ENCODE assay signal across 17 cellular contexts in the genomic region with DNA sequence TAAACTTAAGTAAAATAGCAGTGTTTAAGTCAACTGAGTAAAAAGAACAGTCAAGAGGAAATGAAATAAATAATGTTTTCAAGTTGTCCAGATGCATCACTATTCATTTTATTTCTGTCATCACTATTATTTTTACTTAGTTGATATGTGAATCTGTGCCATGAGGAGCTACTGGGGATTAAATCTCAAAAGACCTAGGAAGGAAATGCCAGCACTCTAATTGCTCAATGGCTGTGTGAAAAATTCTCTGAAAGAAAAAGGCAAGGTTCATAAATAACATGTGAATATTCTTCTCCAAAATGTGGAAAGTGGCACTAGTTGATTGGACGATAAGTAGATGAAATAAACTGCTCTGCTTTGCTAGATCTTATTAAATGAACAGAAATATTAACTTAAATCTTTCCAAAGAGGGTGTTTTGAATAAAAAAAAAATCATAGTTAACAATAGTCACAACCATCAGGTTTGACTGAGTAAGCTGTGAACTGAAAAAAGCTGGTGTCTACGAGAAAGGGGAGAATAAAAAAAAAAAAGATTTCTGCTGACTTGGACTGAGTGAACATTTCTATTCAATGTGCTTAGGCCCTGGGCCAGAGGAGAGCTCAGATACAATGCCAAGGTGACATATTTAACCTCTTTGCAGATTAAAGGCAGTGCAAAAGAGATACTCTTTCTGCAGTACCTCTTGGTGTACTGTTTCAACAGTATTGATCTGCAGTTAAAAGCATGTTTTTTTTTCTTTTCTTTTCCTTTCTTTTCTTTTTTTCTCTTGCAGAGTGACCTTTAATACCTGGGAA. TPM values are rescaled to one million over a fixed set of nuclear protein-coding genes. Genes with fewer than 3 reads are reported as not detected.
DNase-seq lines count a peak whose midpoint lies in the region; ATAC-seq, FAIRE-seq and TF ChIP-seq lines count a peak whose summit lies in the region.
"Had no signal": no experiment of that assay in that cellular context is flagged by ENCODE, and none has a peak within 500 bp of the region (broad histone marks: within the 10 kb centered on the region; RNA-seq: fewer than 3 reads in every experiment).

No MANE protein-coding gene starts in this region.

- H3K4ac ChIP-seq in H9 (ENCODE audit: low read depth, low read length), result no peak overlapping the region

- H3K4me1 ChIP-seq in liver (ENCODE audit: control insufficient read depth in 4 of 4, insufficient read depth in 4 of 4, low read length in 3 of 4), result peaks cover 0 to 14% (median 7%) of the 10 kb centered on the region in 4 donors
- no peaks in the 10 kb centered on the region for H3K4me1 ChIP-seq in HepG2 (ENCODE audit: insufficient read depth, low read length)
- peaks cover 0 to 60% of the 10 kb centered on the region in 2 donors for H3K4me1 ChIP-seq in right atrium auricular region
- peaks cover 46% of the 10 kb centered on the region for H3K4me1 ChIP-seq in rectal smooth muscle tissue (ENCODE audit: control insufficient read depth, insufficient read depth, low read length)
- peaks cover 2% of the 10 kb centered on the region; the same call in 1 of the 2 replicates for H3K4me1 ChIP-seq in H9 (ENCODE audit: insufficient read depth, low read length)

- TF ChIP-seq POLR2A in HepG2 (IDR thresholded peaks at IDR 0.05; ENCODE audit: insufficient read depth in 1 of 2, low read depth in 2 of 2, low read length in 2 of 2), result no peak

- no peaks in the 10 kb centered on the region for H3K79me2 ChIP-seq in HepG2 (ENCODE audit: insufficient read depth, low read length)
- H3K79me2 ChIP-seq in H9 (ENCODE audit: insufficient read depth, low read length), result no peaks in the 10 kb centered on the region

- H2AFZ ChIP-seq in HepG2 (ENCODE audit: low read length) (no peak overlapping the region), H9 (ENCODE audit: low read length) (no peak overlapping the region)

- H3K4me3 ChIP-seq in liver (ENCODE audit: low read depth in 1 of 3, low read length in 3 of 3) (no peak overlapping the region), HepG2 (replicated peaks in 1 of 3; ENCODE audit: insufficient read depth in 1 of 3, low read depth in 2 of 3, low read length in 3 of 3) (no peak overlapping the region), right atrium auricular region (peak overlapping the region; percentile 35 to 52), rectal smooth muscle tissue (ENCODE audit: low read length) (peak overlapping the region; percentile 68)

- no peak overlapping the region for H4K5ac ChIP-seq in H9 (ENCODE audit: insufficient read length, low read depth, low read length)

- POLR2A ChIA-PET in HepG2 (lab: Yijun Ruan, JAX), result no interaction called here

- in situ Hi-C loops in HepG2 (cut with HindIII; ENCODE audit: extremely low pct_ligation_motif_present, low pct_unique_long_range_greater_than_20kb), result loop anchor here (25.0 kb wide), 1 partner anchor 460 kb away; a partner anchor contains a TSS

- no peak for FAIRE-seq in HepG2 (lab: Jason Lieb, UNC)

- intact Hi-C loops in HepG2 (cut with micrococcal nuclease; ENCODE audit: unreplicated experiment), result no loop called here

- WGBS in liver, result 23% methylated on average over 2 of the region's 2 CpGs
- 8% methylated on average over 2 of the region's 2 CpGs for WGBS in HepG2 (ENCODE audit: low lambda C conversion rate)
- no CpG with 5 or more reads among the region's 2 CpGs for WGBS in H9 (ENCODE audit: extremely low coverage, insufficient read length, low lambda C conversion rate)

- CTCF ChIA-PET in HepG2 (lab: Yijun Ruan, JAX; ENCODE audit: low intra/inter-chr PET ratio, low total read pairs), result no interaction called here

- H3K36me3 Mint-ChIP-seq in activated T-cell treated with anti-CD3 and anti-CD28 coated beads, Interleukin-2, amount 50 U/mL, for 4 hours (ENCODE audit: insufficient read depth), result no peaks in the 10 kb centered on the region
- peaks cover 10 to 16% (median 11%) of the 10 kb centered on the region in 3 experiments for H3K36me3 Mint-ChIP-seq in H9 (ENCODE audit: insufficient read depth in 1 of 3, low read depth in 3 of 3)

- H3K9me3 ChIP-seq in liver (ENCODE audit: control insufficient read depth in 4 of 4, low read length in 3 of 4) (peaks cover 0 to 8% (median 0%) of the 10 kb centered on the region in 4 donors), HepG2 (ENCODE audit: low read length) (peaks cover 16% of the 10 kb centered on the region), right atrium auricular region (peaks cover 0 to 9% of the 10 kb centered on the region in 2 donors), H9 (ENCODE audit: control insufficient read depth, low read depth, low read length) (no peaks in the 10 kb centered on the region)
- H3K9me3 ChIP-seq: neutrophil had no signal

- H2BK5ac ChIP-seq in H9 (ENCODE audit: insufficient read length, low read length), result no peak overlapping the region

- no peaks in the 10 kb centered on the region for H4K20me1 ChIP-seq in HepG2 (ENCODE audit: insufficient read depth, low read length)
- H4K20me1 ChIP-seq in H9 (ENCODE audit: control insufficient read depth, insufficient read depth, insufficient read length), result no peaks in the 10 kb centered on the region

- H3K36me3 ChIP-seq in liver (ENCODE audit: control insufficient read depth in 4 of 4, insufficient read depth in 3 of 4, low read depth in 1 of 4, low read length in 3 of 4) (no peaks in the 10 kb centered on the region), HepG2 (replicated peaks in 1 of 2; ENCODE audit: control insufficient read depth in 1 of 2, insufficient read depth in 2 of 2, low read length in 2 of 2) (no peaks in the 10 kb centered on the region), right atrium auricular region (peaks cover 20% of the 10 kb centered on the region), rectal smooth muscle tissue (ENCODE audit: control insufficient read depth, insufficient read depth, low read length) (no peaks in the 10 kb centered on the region)
- H3K36me3 ChIP-seq: neutrophil had no signal

- no peak overlapping the region for H3K23ac ChIP-seq in H9 (ENCODE audit: insufficient read length, low read depth, low read length)

- no peaks in the 10 kb centered on the region for H3K27me3 Mint-ChIP-seq in activated T-cell treated with anti-CD3 and anti-CD28 coated beads, Interleukin-2, amount 50 U/mL, for 4 hours (ENCODE audit: low read depth)
- H3K27me3 Mint-ChIP-seq in H9 (ENCODE audit: low read depth), result peaks cover 8% of the 10 kb centered on the region
- H3K27me3 Mint-ChIP-seq: activated T-cell treated with anti-CD3 and anti-CD28 coated beads, Interleukin-2, amount 50 U/mL, for 24 hours; stimulated activated naive CD8-positive, alpha-beta T cell treated with anti-CD3 and anti-CD28 coated beads, Interleukin-15, Interleukin-2, amounts not matched to agents 100 ng/mL and 50 ng/mL, for 24 hours had no signal

- no peak overlapping the region for H2BK15ac ChIP-seq in H9 (ENCODE audit: low read depth, low read length)

- H3K27me3 ChIP-seq in liver (ENCODE audit: control insufficient read depth in 4 of 4, insufficient read depth in 4 of 4, low read length in 3 of 4) (no peaks in the 10 kb centered on the region), HepG2 (ENCODE audit: control insufficient read depth in 1 of 2, insufficient read depth in 2 of 2, low read length in 2 of 2) (no peaks in the 10 kb centered on the region), right atrium auricular region (no peaks in the 10 kb centered on the region), rectal smooth muscle tissue (ENCODE audit: control insufficient read depth, insufficient read depth, low read length) (no peaks in the 10 kb centered on the region), H9 (ENCODE audit: insufficient read depth, low read length) (no peaks in the 10 kb centered on the region)
- H3K27me3 ChIP-seq: neutrophil had no signal

- no peaks in the 10 kb centered on the region for H3K79me1 ChIP-seq in H9 (ENCODE audit: insufficient read depth, low read depth, low read length, poor library complexity, severe bottlenecking)

- H3K9ac ChIP-seq in liver (ENCODE audit: low read depth in 1 of 2, low read length in 2 of 2), result no peak overlapping the region
- no peak overlapping the region for H3K9ac ChIP-seq in HepG2 (ENCODE audit: insufficient read depth, low read depth, low read length)
- H3K9ac ChIP-seq in rectal smooth muscle tissue (ENCODE audit: low read length), result peak overlapping the region; percentile 49
- H3K9ac ChIP-seq in H9 (ENCODE audit: extremely low read depth, insufficient read length, low read length), result no peak overlapping the region

- no peak for TF ChIP-seq EP300 in HepG2 (IDR thresholded peaks at IDR 0.05; ENCODE audit: low read depth in 2 of 2, low read length in 2 of 2)
- no peak for TF ChIP-seq EP300 in HepG2 (CRISPR knock-in tag; IDR thresholded peaks at IDR 0.05; ENCODE audit: borderline replicate concordance)

- H4K91ac ChIP-seq in H9 (ENCODE audit: insufficient read length, low read depth, low read length), result no peak overlapping the region

- H3K18ac ChIP-seq in H9 (ENCODE audit: insufficient read length, low read depth, low read length), result no peak overlapping the region

- no peak overlapping the region for H2BK120ac ChIP-seq in H9 (ENCODE audit: low read depth, low read length, poor library complexity, severe bottlenecking)

- H2BK20ac ChIP-seq in H9 (ENCODE audit: low read depth, low read length, poor library complexity, severe bottlenecking), result no peak overlapping the region

- H3K27ac Mint-ChIP-seq in H9, result no peak overlapping the region
- H3K27ac Mint-ChIP-seq: activated T-cell treated with anti-CD3 and anti-CD28 coated beads, Interleukin-2, amount 50 U/mL, for 24 hours; stimulated activated naive CD8-positive, alpha-beta T cell treated with anti-CD3 and anti-CD28 coated beads, Interleukin-15, Interleukin-2, amounts not matched to agents 100 ng/mL and 50 ng/mL, for 24 hours had no signal

- DNase-seq in HepG2 (ENCODE audit: low spot score), result no peak
- no peak for DNase-seq in right atrium auricular region (ENCODE audit: low spot score)
- no peak for DNase-seq in activated T-cell treated with anti-CD3 and anti-CD28 coated beads, Interleukin-2, amount 50 U/mL, for 4 hours
- DNase-seq in stimulated activated CD4-positive, alpha-beta T cell treated with anti-CD3 and anti-CD28 coated beads, Interleukin-4, amount 100 ng/mL, for 4 hours, result no peak
- no peak for DNase-seq in cortex of kidney (lab: John Stamatoyannopoulos, UW)
- no peak for DNase-seq in H9
- DNase-seq: activated T-cell treated with anti-CD3 and anti-CD28 coated beads, Interleukin-2, amount 50 U/mL, for 24 hours; anterior cingulate cortex; DMS53; NCI-H2107; stimulated activated CD4-positive, alpha-beta T cell treated with anti-CD3 and anti-CD28 coated beads, Interleukin-4, amount 100 ng/mL, for 1 hour had no signal

- no peak overlapping the region for H2BK12ac ChIP-seq in H9 (ENCODE audit: insufficient read length, low read depth, low read length)

- BruUV-seq in HepG2 (replicated peaks; lab: Mats Ljungman, UMichigan), result no TSS peak

- H3K56ac ChIP-seq in H9 (ENCODE audit: insufficient read length, low read depth, low read length), result no peak overlapping the region

- no peak overlapping the region for H3K14ac ChIP-seq in H9 (ENCODE audit: insufficient read depth, low read length)

- no peaks in the 10 kb centered on the region for H3K4me1 Mint-ChIP-seq in activated T-cell treated with anti-CD3 and anti-CD28 coated beads, Interleukin-2, amount 50 U/mL, for 4 hours (ENCODE audit: low read depth)
- peaks cover 46 to 51% of the 10 kb centered on the region in 2 experiments for H3K4me1 Mint-ChIP-seq in H9

- H4K8ac ChIP-seq in H9 (replicated peaks; ENCODE audit: insufficient read length, low read depth, low read length), result no peak overlapping the region

- no peak for ATAC-seq in HepG2
- no peak for ATAC-seq in activated T-cell treated with anti-CD3 and anti-CD28 coated beads, Interleukin-2, amount 50 U/mL, for 4 hours
- ATAC-seq: esophagus mucosa had no signal

- TF ChIP-seq CTCF in liver (IDR thresholded peaks at IDR 0.05; ENCODE audit: low read depth, low read length, missing input control) (no peak), HepG2 (CRISPR knock-in tag; IDR thresholded peaks at IDR 0.05) (no peak), right atrium auricular region (IDR thresholded peaks at IDR 0.05) (no peak), H9 (conservative IDR thresholded peaks at IDR 0.05) (no peak)

- peak; percentile 16 to 39 for TF ChIP-seq RAD21 in liver (IDR thresholded peaks at IDR 0.05)
- no peak for TF ChIP-seq RAD21 in HepG2 (CRISPR knock-in tag; IDR thresholded peaks at IDR 0.05)

- peaks cover 14% of the 10 kb centered on the region for H3K9me3 Mint-ChIP-seq in activated T-cell treated with anti-CD3 and anti-CD28 coated beads, Interleukin-2, amount 50 U/mL, for 4 hours
- H3K9me3 Mint-ChIP-seq in H9, result peaks cover 17 to 21% of the 10 kb centered on the region in 2 experiments

- H3T11ph ChIP-seq in H9 (ENCODE audit: low read length), result no peak overlapping the region

- no peaks in the 10 kb centered on the region for H3K23me2 ChIP-seq in H9 (ENCODE audit: insufficient read length, low read depth, low read length, poor library complexity, severe bottlenecking)

- H2AK5ac ChIP-seq in H9 (ENCODE audit: insufficient read length, low read length), result no peak overlapping the region

- H3K27ac ChIP-seq in liver (ENCODE audit: low read depth in 1 of 2, low read length in 2 of 2) (no peak overlapping the region), HepG2 (ENCODE audit: extremely low read length, insufficient read depth, low read length) (no peak overlapping the region), right atrium auricular region (peak overlapping the region; percentile 82 to 87), rectal smooth muscle tissue (ENCODE audit: low read depth, low read length) (peak overlapping the region; percentile 98), H9 (ENCODE audit: insufficient read length, low read depth, low read length) (no peak overlapping the region)
- H3K27ac ChIP-seq: neutrophil, RWPE1 had no signal

- no peak overlapping the region for H3K4me3 Mint-ChIP-seq in activated T-cell treated with anti-CD3 and anti-CD28 coated beads, Interleukin-2, amount 50 U/mL, for 4 hours
- H3K4me3 Mint-ChIP-seq in H9, result no peak overlapping the region
- H3K4me3 Mint-ChIP-seq: activated T-cell treated with anti-CD3 and anti-CD28 coated beads, Interleukin-2, amount 50 U/mL, for 24 hours; stimulated activated naive CD8-positive, alpha-beta T cell treated with anti-CD3 and anti-CD28 coated beads, Interleukin-15, Interleukin-2, amounts not matched to agents 100 ng/mL and 50 ng/mL, for 24 hours had no signal

- H3K4me2 ChIP-seq in HepG2 (ENCODE audit: low read depth, low read length) (no peak overlapping the region), H9 (ENCODE audit: insufficient read depth, insufficient read length, low read length) (no peak overlapping the region)

RNA-seq across cellular contexts. Expression of a gene that starts 1.5 kb away (rescaled TPM):
- total RNA-seq in liver (10 to 100 TPM in 1 of 2 donors, 1 to 10 TPM in 1; 1.9 to 25.8 TPM), HepG2 (2016; rRNA removed; fragmentation: Illumina TruSeq; extraction: Trizol) (0.04 TPM in 1 of 2 replicates, not detected in the other), right atrium auricular region (100 to 1,000 TPM; 501 to 627 TPM), H9 (2021) (0.17 and 0.68 TPM in 2 replicates)
- polyA plus RNA-seq in liver (10 to 100 TPM; 10.6 to 16.1 TPM), HepG2 (2011; rRNA removed) (not detected in 2 replicates)
- total RNA-seq in HepG2 (2016; cell fraction: cytosol; rRNA removed; fragmentation: Illumina TruSeq; extraction: Trizol; ENCODE audit: low read depth), result not detected in 2 replicates
- not detected in 2 replicates for total RNA-seq in HepG2 (2016; cell fraction: insoluble cytoplasmic fraction; rRNA removed; fragmentation: Illumina TruSeq; extraction: Trizol)
- total RNA-seq in HepG2 (2016; cell fraction: membrane; rRNA removed; fragmentation: Illumina TruSeq; extraction: Trizol), result not detected in 2 replicates
- not detected in 2 replicates for total RNA-seq in HepG2 (2016; cell fraction: nucleus; rRNA removed; fragmentation: Illumina TruSeq; extraction: Trizol)
- polyA plus RNA-seq in HepG2 (2011; cell fraction: cytosol; rRNA removed), result not detected in 2 replicates
- not detected in 2 replicates for polyA plus RNA-seq in HepG2 (2011; cell fraction: nucleus; rRNA removed)
- polyA plus RNA-seq in HepG2 (2012), result not detected in 2 replicates
- polyA plus RNA-seq in HepG2 (2016; cell fraction: cytosol; fragmentation: Illumina TruSeq; extraction: Trizol; ENCODE audit: low read depth), result not detected in 2 replicates
- 0.09 TPM in 2 replicates for polyA plus RNA-seq in HepG2 (2016; cell fraction: insoluble cytoplasmic fraction; fragmentation: Illumina TruSeq; extraction: Trizol; ENCODE audit: low read depth)
- polyA plus RNA-seq in HepG2 (2016; cell fraction: membrane; fragmentation: Illumina TruSeq; extraction: Trizol; ENCODE audit: low read depth), result not detected in 2 replicates
- not detected in 2 replicates for polyA plus RNA-seq in HepG2 (2016; cell fraction: nucleus; fragmentation: Illumina TruSeq; extraction: Trizol; ENCODE audit: insufficient read depth, low read depth)
- polyA minus RNA-seq in HepG2 (2011; rRNA and poly(A)+ RNA removed; ENCODE audit: low replicate concordance), result not detected in 2 replicates
- polyA minus RNA-seq in HepG2 (2011; cell fraction: cytosol; rRNA and poly(A)+ RNA removed), result not detected in 2 replicates
- not detected in 2 replicates for polyA minus RNA-seq in HepG2 (2011; cell fraction: nucleus; rRNA and poly(A)+ RNA removed)
- total RNA-seq in activated T-cell treated with anti-CD3 and anti-CD28 coated beads, Interleukin-2, amount 50 U/mL, for 4 hours, result under 1 TPM; 0.30 to 0.53 (median 0.49) TPM

Comparison
In these comparisons a context has a peak if more than half of its experiments do, and no peak if none do; other contexts are left out.
1. H3K27ac ChIP-seq: peak in right atrium auricular region (2 of 2) and rectal smooth muscle tissue (single experiment); none in liver (0 of 2), HepG2 (single experiment) and H9 (single experiment).
2. H3K4me3 ChIP-seq: peak in right atrium auricular region (2 of 2) and rectal smooth muscle tissue (single experiment); none in liver (0 of 3) and HepG2 (0 of 3).
3. RNA of a gene that starts 1.5 kb away (total RNA-seq): 501 to 627 TPM in right atrium auricular region; 1.9 to 25.8 TPM in liver, 0.30 to 0.53 TPM in activated T-cell treated with anti-CD3 and anti-CD28 coated beads, Interleukin-2, amount 50 U/mL, for 4 hours, 0.17 to 0.68 TPM in H9 and 0.04 TPM in HepG2; every median in the first group is over 10 times any median in the second.